In genomic region chr4:86497980-86498379, GRCh38 we compare ENCODE assay signal across 12 cellular contexts.
DNase-seq lines count a peak whose midpoint lies in the region; ATAC-seq, FAIRE-seq and TF ChIP-seq lines count a peak whose summit lies in the region.
"Had no signal": no experiment of that assay in that cellular context is flagged by ENCODE, and none has a peak within 500 bp of the region (broad histone marks: within the 10 kb centered on the region; RNA-seq: fewer than 3 reads in every experiment).

No MANE protein-coding gene starts in this region.

- FAIRE-seq in GM12878 (lab: Jason Lieb, UNC) = no peak

- RAD21 ChIA-PET in GM12878 (lab: Charles Lee; ENCODE audit: unreplicated experiment) = interaction anchor here (0.6 to 8.5 kb wide), 41 partner anchors 13 to 598 kb away, joined by 3 to 177 read pairs (median 6); partner anchors contain the start of genes AFF1, C4orf36 and PTPN13

- ATAC-seq in heart left ventricle = peak; percentile 24 to 51 (median 48)
- peak; percentile 28 for ATAC-seq in GM12878
- peak; percentile 5 for ATAC-seq in left lung

- TF ChIP-seq RAD21 in GM12878 (IDR thresholded peaks at IDR 0.05; ENCODE audit: insufficient read depth, low read depth, low read length) = no peak

- H3K4me1 ChIP-seq in heart left ventricle (peaks cover 0 to 13% (median 0%) of the 10 kb centered on the region in 12 donors), GM12878 (ENCODE audit: control insufficient read depth, insufficient read depth, low read length) (no peaks in the 10 kb centered on the region), left lung (peaks cover 0 to 17% of the 10 kb centered on the region in 2 donors)
- no peaks in the 10 kb centered on the region for H3K4me1 ChIP-seq in CD4-positive, alpha-beta memory T cell (ENCODE audit: insufficient read depth, low read length)

- H3K4me3 Mint-ChIP-seq in CD4-positive, alpha-beta memory T cell = no peak overlapping the region
- H3K4me3 Mint-ChIP-seq: central memory CD8-positive, alpha-beta T cell; T-cell had no signal

- no peak overlapping the region for H3K27ac ChIP-seq in heart left ventricle
- H3K27ac ChIP-seq in GM12878 (ENCODE audit: control insufficient read depth, insufficient read depth) = no peak overlapping the region
- no peak overlapping the region for H3K27ac ChIP-seq in left lung
- no peak overlapping the region for H3K27ac ChIP-seq in CD4-positive, alpha-beta memory T cell (ENCODE audit: low read depth, low read length)

- no peak overlapping the region for H3K4me2 ChIP-seq in GM12878 (ENCODE audit: control insufficient read depth, insufficient read depth)

- no peaks in the 10 kb centered on the region for H3K4me1 Mint-ChIP-seq in CD4-positive, alpha-beta memory T cell
- H3K4me1 Mint-ChIP-seq: central memory CD8-positive, alpha-beta T cell; T-cell had no signal

- no peaks in the 10 kb centered on the region for H3K36me3 Mint-ChIP-seq in CD4-positive, alpha-beta memory T cell
- H3K36me3 Mint-ChIP-seq: T-cell had no signal

- no peak overlapping the region for H3K27ac Mint-ChIP-seq in CD4-positive, alpha-beta memory T cell
- H3K27ac Mint-ChIP-seq: T-cell had no signal

- no peak overlapping the region for H3K9ac ChIP-seq in GM12878 (ENCODE audit: control insufficient read depth, insufficient read depth, low read length)

- H3K9me3 Mint-ChIP-seq in CD4-positive, alpha-beta memory T cell = no peaks in the 10 kb centered on the region
- H3K9me3 Mint-ChIP-seq: central memory CD8-positive, alpha-beta T cell; T-cell had no signal

- intact Hi-C loops in heart left ventricle (cut with DNase I) (loop anchor here in 8 of 10 donors (2.0 to 10.0 kb wide), 5 partner anchors 395 to 739 kb away; partner anchors contain the start of gene C4orf36 (in 1 of the 8)), cardiac septum (cut with DNase I) (loop anchor here (1.0 kb wide), 1 partner anchor 397 kb away; no protein-coding TSS in a partner anchor), GM12878 (cut with micrococcal nuclease; ENCODE audit: unreplicated experiment) (loop anchor here (2.0 to 10.0 kb wide), 8 partner anchors 23 to 739 kb away; partner anchors contain the start of gene PTPN13), left lung (cut with DNase I) (loop anchor here in 1 of 2 donors (5.0 kb wide), 1 partner anchor 399 kb away; no protein-coding TSS in a partner anchor)
- intact Hi-C loops in CD4-positive, alpha-beta memory T cell (cut with micrococcal nuclease) = loop anchor here (1.0 to 5.0 kb wide), 2 partner anchors 397 to 739 kb away; no protein-coding TSS in a partner anchor

- H3K27me3 Mint-ChIP-seq in CD4-positive, alpha-beta memory T cell = peaks cover 1 to 5% of the 10 kb centered on the region in 2 donors

- TF ChIP-seq EP300 in GM12878 (IDR thresholded peaks at IDR 0.05; ENCODE audit: borderline replicate concordance in 1 of 2, control insufficient read depth in 1 of 2, low read depth in 2 of 2, low read length in 2 of 2) = no peak

- 47 to 76% (median 56%) methylated on average over 2 of the region's 2 CpGs for WGBS in heart left ventricle, 4 donors
- 29% methylated on average over 2 of the region's 2 CpGs for WGBS in GM12878 (ENCODE audit: insufficient coverage, insufficient replicate concordance, low lambda C conversion rate, missing lambda C conversion rate)

- POLR2A ChIA-PET in GM12878 (lab: Charles Lee) = interaction anchor here (1.2 to 3.1 kb wide), 6 partner anchors 24 to 391 kb away, joined by 4 to 14 read pairs (median 6); partner anchors contain the start of gene PTPN13
- POLR2A ChIA-PET in CD4-positive, alpha-beta memory T cell (lab: Charles Lee; ENCODE audit: partially characterized antibody) = no interaction called here

- H2AFZ ChIP-seq in GM12878 (ENCODE audit: control insufficient read depth, low read depth, low read length) = no peak overlapping the region

- H3K27me3 ChIP-seq in heart left ventricle (peaks cover 0 to 6% (median 0%) of the 10 kb centered on the region in 9 donors), GM12878 (replicated peaks in 1 of 2; ENCODE audit: control insufficient read depth in 2 of 2, insufficient read depth in 2 of 2, low read length in 1 of 2) (no peaks in the 10 kb centered on the region), left lung (no peaks in the 10 kb centered on the region)
- H3K27me3 ChIP-seq in CD4-positive, alpha-beta memory T cell (ENCODE audit: insufficient read depth, low read length) = no peaks in the 10 kb centered on the region

- SMC1A ChIA-PET in GM12878 (lab: Charles Lee; ENCODE audit: uncharacterized antibody, unreplicated experiment) = interaction anchor here (0.7 to 9.1 kb wide), 63 partner anchors 8 to 594 kb away, joined by 3 to 190 read pairs (median 6); partner anchors contain the start of genes C4orf36, PTPN13 and SLC10A6

- no peaks in the 10 kb centered on the region for H3K9me3 ChIP-seq in heart left ventricle
- no peaks in the 10 kb centered on the region for H3K9me3 ChIP-seq in GM12878 (replicated peaks; ENCODE audit: control insufficient read depth, insufficient read depth, low read length)
- H3K9me3 ChIP-seq in left lung = no peaks in the 10 kb centered on the region
- H3K9me3 ChIP-seq in CD4-positive, alpha-beta memory T cell (ENCODE audit: control insufficient read depth in 1 of 2, low read length in 2 of 2) = no peaks in the 10 kb centered on the region

- H3K4me3 ChIP-seq in heart left ventricle = no peak overlapping the region
- H3K4me3 ChIP-seq in GM12878 = no peak overlapping the region
- H3K4me3 ChIP-seq in left lung = no peak overlapping the region
- H3K4me3 ChIP-seq in CD4-positive, alpha-beta memory T cell (ENCODE audit: low read length in 2 of 2) = no peak overlapping the region

- H3K36me3 ChIP-seq in heart left ventricle (no peaks in the 10 kb centered on the region), GM12878 (ENCODE audit: control insufficient read depth in 2 of 2, insufficient read depth in 2 of 2, low read length in 1 of 2) (no peaks in the 10 kb centered on the region), left lung (no peaks in the 10 kb centered on the region)
- no peaks in the 10 kb centered on the region for H3K36me3 ChIP-seq in CD4-positive, alpha-beta memory T cell (ENCODE audit: insufficient read depth, low read length)

- no peaks in the 10 kb centered on the region for H4K20me1 ChIP-seq in GM12878 (ENCODE audit: control insufficient read depth, insufficient read depth)

- DNase-seq in heart left ventricle (no peak), cardiac septum (ENCODE audit: low spot score) (no peak), GM12878 (ENCODE audit: low read depth, low spot score) (no peak), left lung (peak in 1 of 2 donors; percentile 37), NOMO-1 treated with DMSO at 0.1 percent for 48 hours (lab: John Stamatoyannopoulos, UW; ENCODE audit: unreplicated experiment) (no peak)
- no peak for DNase-seq in CD4-positive, alpha-beta memory T cell
- no peak for DNase-seq in activated naive CD4-positive, alpha-beta T cell treated with Interleukin-2 at 50 U/mL for 16 hours
- no peak for DNase-seq in stimulated activated CD4-positive, alpha-beta T cell treated with anti-CD3 and anti-CD28 coated beads, Interleukin-4, amount 100 ng/mL, for 1 hour
- DNase-seq: activated CD4-positive, alpha-beta T cell treated with anti-CD3 and anti-CD28 coated beads, Interleukin-2, amount 50 U/mL, for 1 hour; activated effector memory CD4-positive, alpha-beta T cell treated with anti-CD3 and anti-CD28 coated beads, Interleukin-2, amount 50 U/mL, for 16 hours; T-cell had no signal

- CTCF ChIA-PET in GM12878 (lab: Yijun Ruan, JAX) = interaction anchor here (0.7 to 9.4 kb wide), 70 partner anchors 9 to 740 kb away, joined by 3 to 307 read pairs (median 7); partner anchors contain the start of genes C4orf36, PTPN13 and SLC10A6
- CTCF ChIA-PET in CD4-positive, alpha-beta memory T cell (lab: Charles Lee; ENCODE audit: partially characterized antibody) = interaction anchor here (1.0 to 9.1 kb wide), 25 partner anchors 9 to 752 kb away, joined by 3 to 143 read pairs (median 4); partner anchors contain the start of genes C4orf36 and PTPN13

- TF ChIP-seq CTCF in heart left ventricle (IDR thresholded peaks at IDR 0.05) (no peak), GM12878 (IDR thresholded peaks at IDR 0.05 in 2 of 3, conservative IDR thresholded peaks at IDR 0.05 in 1 of 3; ENCODE audit: control insufficient read depth in 2 of 3, extremely low read depth in 1 of 3, insufficient read depth in 1 of 3, low read depth in 3 of 3, low read length in 3 of 3) (no peak), left lung (IDR thresholded peaks at IDR 0.05) (no peak)

- H3K79me2 ChIP-seq in GM12878 (ENCODE audit: control insufficient read depth, insufficient read depth, low read length) = no peaks in the 10 kb centered on the region

- TF ChIP-seq POLR2A in heart left ventricle (IDR thresholded peaks at IDR 0.05) (no peak), GM12878 (IDR thresholded peaks at IDR 0.05; ENCODE audit: low read depth, low read length) (no peak)

- no TSS peak for BruUV-seq in GM12878 (replicated peaks; lab: Mats Ljungman, UMichigan)

- in situ Hi-C loops in GM12878 (cut with MboI) = loop anchor here (5.0 to 10.0 kb wide), 2 partner anchors 399 to 737 kb away; no protein-coding TSS in a partner anchor

TF ChIP-seq in GM12878, 131 proteins besides CTCF, POLR2A, EP300 and RAD21:
- no peak for TF ChIP-seq NFIC (IDR thresholded peaks at IDR 0.05; ENCODE audit: low read depth, low read length)
- no peak for TF ChIP-seq RB1 (IDR thresholded peaks at IDR 0.05; ENCODE audit: borderline replicate concordance)
- no peak for TF ChIP-seq ZBED1 (IDR thresholded peaks at IDR 0.05; ENCODE audit: borderline replicate concordance)
